Comparison of ENCODE assay signal across 11 cellular contexts in genomic region chr9:104907278-104907951, GRCh38. TPM values are rescaled to one million over a fixed set of nuclear protein-coding genes. Genes with fewer than 3 reads are reported as not detected.
DNase-seq lines count a peak whose midpoint lies in the region; ATAC-seq, FAIRE-seq and TF ChIP-seq lines count a peak whose summit lies in the region.
"Had no signal": no experiment of that assay in that cellular context is flagged by ENCODE, and none has a peak within 500 bp of the region (broad histone marks: within the 10 kb centered on the region; RNA-seq: fewer than 3 reads in every experiment).

No MANE protein-coding gene starts in this region.

- BruUV-seq in endothelial cell of umbilical vein (replicated peaks; lab: Mats Ljungman, UMichigan): no TSS peak

- H3K36me3 Mint-ChIP-seq in activated naive CD4-positive, alpha-beta T cell treated with anti-CD3 and anti-CD28 coated beads, Interleukin-2, amount 50 U/mL, for 72 hours: no peaks in the 10 kb centered on the region

- intact Hi-C loops in endothelial cell of umbilical vein (cut with micrococcal nuclease) (no loop called here), right lobe of liver (cut with DNase I) (no loop called here), uterus (cut with DNase I; ENCODE audit: low total_unique reads) (no loop called here)

- H3K36me3 ChIP-seq in endothelial cell of umbilical vein (ENCODE audit: control insufficient read depth in 2 of 2, extremely low read depth in 1 of 2, insufficient read depth in 2 of 2, low read length in 2 of 2) (no peaks in the 10 kb centered on the region), right lobe of liver (no peaks in the 10 kb centered on the region), uterus (no peaks in the 10 kb centered on the region)
- H3K36me3 ChIP-seq: cardiac muscle cell had no signal

- CTCF ChIA-PET in endothelial cell of umbilical vein (lab: Charles Lee): no interaction called here

- TF ChIP-seq POLR2A in endothelial cell of umbilical vein (IDR thresholded peaks at IDR 0.05; ENCODE audit: low read depth, low read length) (no peak), right lobe of liver (IDR thresholded peaks at IDR 0.05) (no peak), uterus (IDR thresholded peaks at IDR 0.05) (no peak)

- H2AFZ ChIP-seq in endothelial cell of umbilical vein (ENCODE audit: low read depth, low read length): no peak overlapping the region

- H3K27ac Mint-ChIP-seq in activated naive CD4-positive, alpha-beta T cell treated with anti-CD3 and anti-CD28 coated beads, Interleukin-2, amount 50 U/mL, for 72 hours: no peak overlapping the region

- DNase-seq in M059J (ENCODE audit: low read depth): peak; percentile 90
- DNase-seq in endothelial cell of umbilical vein (ENCODE audit: low read depth, low spot score): peak; percentile 17
- DNase-seq in right lobe of liver: peak; percentile 65 to 73 (median 73)
- DNase-seq in uterus: peak; percentile 40 to 47
- DNase-seq in NCI-H774 (lab: John Stamatoyannopoulos, UW): no peak
- no peak for DNase-seq in NCI-H345 treated with DMSO at 0.1 percent for 48 hours (lab: John Stamatoyannopoulos, UW; ENCODE audit: unreplicated experiment)
- no peak for DNase-seq in activated naive CD4-positive, alpha-beta T cell treated with anti-CD3 and anti-CD28 coated beads, Interleukin-2, amount 50 U/mL, for 72 hours (ENCODE audit: low spot score in 2 of 2)
- DNase-seq: NCI-H1105 treated with DMSO at 0.1 percent for 48 hours, RPMI8226 had no signal

- no peaks in the 10 kb centered on the region for H3K4me1 ChIP-seq in endothelial cell of umbilical vein (ENCODE audit: control insufficient read depth, extremely low read depth, insufficient read depth, low read length)
- peaks cover 0 to 84% (median 17%) of the 10 kb centered on the region in 4 donors for H3K4me1 ChIP-seq in right lobe of liver
- H3K4me1 ChIP-seq in uterus: peaks cover 6 to 18% of the 10 kb centered on the region in 2 donors

- H3K27me3 ChIP-seq in endothelial cell of umbilical vein (ENCODE audit: control insufficient read depth in 2 of 2, insufficient read depth in 2 of 2, low read length in 2 of 2) (peaks cover 2 to 3% of the 10 kb centered on the region in 2 experiments), right lobe of liver (no peaks in the 10 kb centered on the region), uterus (no peaks in the 10 kb centered on the region)
- H3K27me3 ChIP-seq: cardiac muscle cell had no signal

- H3K4me3 ChIP-seq in endothelial cell of umbilical vein (replicated peaks in 1 of 3; ENCODE audit: insufficient read depth in 1 of 3, low read depth in 1 of 3, low read length in 3 of 3) (no peak overlapping the region), right lobe of liver (peak overlapping the region; percentile 14 to 54 (median 52)), uterus (no peak overlapping the region)
- H3K4me3 ChIP-seq: cardiac muscle cell had no signal

- no peaks in the 10 kb centered on the region for H3K9me1 ChIP-seq in endothelial cell of umbilical vein (replicated peaks; ENCODE audit: control insufficient read depth, extremely low read depth, insufficient read depth, low read length)

- no peak overlapping the region for H3K4me2 ChIP-seq in endothelial cell of umbilical vein (ENCODE audit: insufficient read depth, low read length)

- H3K9me3 ChIP-seq in endothelial cell of umbilical vein (replicated peaks; ENCODE audit: control insufficient read depth, insufficient read depth, low read length) (no peaks in the 10 kb centered on the region), right lobe of liver (no peaks in the 10 kb centered on the region), uterus (no peaks in the 10 kb centered on the region)

- no peaks in the 10 kb centered on the region for H4K20me1 ChIP-seq in endothelial cell of umbilical vein (replicated peaks; ENCODE audit: control insufficient read depth, extremely low read depth, insufficient read depth, low read length)

- ATAC-seq in right lobe of liver: peak; percentile 21 to 43 (median 34)
- no peak for ATAC-seq in activated naive CD4-positive, alpha-beta T cell treated with anti-CD3 and anti-CD28 coated beads, Interleukin-2, amount 50 U/mL, for 72 hours
- ATAC-seq in HG02571 (IDR thresholded peaks at IDR 0.05; ENCODE audit: unreplicated experiment): no peak

- TF ChIP-seq CTCF in endothelial cell of umbilical vein (IDR thresholded peaks at IDR 0.05; ENCODE audit: extremely low read depth in 1 of 2, insufficient read depth in 1 of 2, low read depth in 1 of 2, low read length in 2 of 2): no peak
- TF ChIP-seq CTCF in right lobe of liver (IDR thresholded peaks at IDR 0.05): no peak
- TF ChIP-seq CTCF in uterus (IDR thresholded peaks at IDR 0.05): no peak

- dilution Hi-C loops in endothelial cell of umbilical vein (cut with MboI; ENCODE audit: extremely low pct_ligation_motif_present, low sequenced_read_pairs): no loop called here

- peak; percentile 15 for FAIRE-seq in endothelial cell of umbilical vein (lab: Jason Lieb, UNC)

- H3K79me2 ChIP-seq in endothelial cell of umbilical vein (ENCODE audit: control insufficient read depth, insufficient read depth, low read length): no peaks in the 10 kb centered on the region

- POLR2A ChIA-PET in endothelial cell of umbilical vein (lab: Charles Lee): no interaction called here

- H3K27ac ChIP-seq in endothelial cell of umbilical vein (ENCODE audit: insufficient read depth, low read depth, low read length) (no peak overlapping the region), right lobe of liver (peak overlapping the region; percentile 76 to 81 (median 80)), uterus (peak overlapping the region; percentile 25 to 53)
- H3K27ac ChIP-seq: cardiac muscle cell had no signal

- no peak overlapping the region for H3K9ac ChIP-seq in endothelial cell of umbilical vein (replicated peaks; ENCODE audit: extremely low read depth, insufficient read depth, low read length)

- WGBS in right lobe of liver (ENCODE audit: insufficient coverage, low coverage, low lambda C conversion rate, missing lambda C conversion rate): 19% methylated on average over 11 of the region's 11 CpGs

- H3K9me3 Mint-ChIP-seq in activated naive CD4-positive, alpha-beta T cell treated with anti-CD3 and anti-CD28 coated beads, Interleukin-2, amount 50 U/mL, for 72 hours: no peaks in the 10 kb centered on the region

TF ChIP-seq in endothelial cell of umbilical vein, 7 proteins besides CTCF, POLR2A, EP300 and RAD21:
- no peak for TF ChIP-seq JUN (IDR thresholded peaks at IDR 0.05; ENCODE audit: borderline replicate concordance, insufficient read depth, insufficient read length, low read depth)
- TF ChIP-seq MYC (IDR thresholded peaks at IDR 0.05; ENCODE audit: low read depth, low read length): no peak
- no peak for TF ChIP-seq GATA2 (IDR thresholded peaks at IDR 0.05; ENCODE audit: insufficient read depth, insufficient read length, low read depth, low read length)
- TF ChIP-seq EZH2 (IDR thresholded peaks at IDR 0.05; ENCODE audit: borderline replicate concordance, low read depth, low read length, severe bottlenecking): no peak
- peak; percentile 32 for TF ChIP-seq FOS (IDR thresholded peaks at IDR 0.05; ENCODE audit: borderline replicate concordance, insufficient read depth, low read length)
- no peak for TF ChIP-seq MAX (IDR thresholded peaks at IDR 0.05; ENCODE audit: insufficient read depth, insufficient read length)
- TF ChIP-seq POLR2AphosphoS5 (IDR thresholded peaks at IDR 0.05; ENCODE audit: insufficient read depth, low read depth, low read length): no peak

RNA-seq across cellular contexts. Expression of gene ABCA1, which starts 20.5 kb away (rescaled TPM):
- 5.2 and 7.7 TPM in 2 replicates for total RNA-seq in M059J (2014; rRNA removed; shearing (Covaris generic))
- total RNA-seq in endothelial cell of umbilical vein: 6.6 and 9.8 TPM in 2 replicates
- polyA plus RNA-seq in endothelial cell of umbilical vein: 2.1 and 2.4 TPM in 2 replicates
- 0.90 and 1.1 TPM in 2 replicates for polyA plus RNA-seq in endothelial cell of umbilical vein (2011; cell fraction: cytosol; rRNA removed)
- 5.8 and 6.6 TPM in 2 replicates for polyA plus RNA-seq in endothelial cell of umbilical vein (2011; cell fraction: nucleus; rRNA removed)
- 1.4 and 2.4 TPM in 2 replicates for polyA plus RNA-seq in endothelial cell of umbilical vein (2012)
- polyA minus RNA-seq in endothelial cell of umbilical vein: 18.9 and 43.9 TPM in 2 replicates
- 0.31 TPM for polyA minus RNA-seq in endothelial cell of umbilical vein (2011; cell fraction: cytosol; rRNA and poly(A)+ RNA removed)
- polyA minus RNA-seq in endothelial cell of umbilical vein (2011; cell fraction: nucleus; rRNA and poly(A)+ RNA removed): 13.8 and 17.9 TPM in 2 replicates
- 100 to 1,000 TPM in 1 of 6 experiments, 10 to 100 TPM in 5; 45.8 to 107 (median 61.4) TPM for total RNA-seq in right lobe of liver
- 10 to 100 TPM; 13.8 to 43.3 (median 25.9) TPM for total RNA-seq in uterus
- 10 to 100 TPM in 1 of 2 donors, 1 to 10 TPM in 1; 5.7 to 21.7 TPM for total RNA-seq in activated naive CD4-positive, alpha-beta T cell treated with anti-CD3 and anti-CD28 coated beads, Interleukin-2, amount 50 U/mL, for 72 hours

Comparison
In these comparisons a context has a peak if more than half of its experiments do, and no peak if none do; other contexts are left out.
1. DNase-seq: peak in M059J (single experiment), endothelial cell of umbilical vein (single experiment), right lobe of liver (3 of 3) and uterus (2 of 2); none in NCI-H774 (single experiment), NCI-H345 treated with DMSO at 0.1 percent for 48 hours (single experiment) and activated naive CD4-positive, alpha-beta T cell treated with anti-CD3 and anti-CD28 coated beads, Interleukin-2, amount 50 U/mL, for 72 hours (0 of 2).
2. H3K4me3 ChIP-seq: peak in right lobe of liver (3 of 3); none in endothelial cell of umbilical vein (0 of 3) and uterus (0 of 2).
3. ATAC-seq: peak in right lobe of liver (4 of 4); none in activated naive CD4-positive, alpha-beta T cell treated with anti-CD3 and anti-CD28 coated beads, Interleukin-2, amount 50 U/mL, for 72 hours (0 of 2) and HG02571 (single experiment).